ENCODE assay signal across 22 cellular contexts in genomic region chr5:37988454-37989046, GRCh38.
"Had no signal": no experiment of that assay in that cellular context is flagged by ENCODE, and none has a peak within 500 bp of the region (broad histone marks: within the 10 kb centered on the region; RNA-seq: fewer than 3 reads in every experiment).

No MANE protein-coding gene starts in this region.

- H3K27ac ChIP-seq: esophagus squamous epithelium, heart right ventricle, neural progenitor cell, parathyroid adenoma, right lobe of liver, thoracic aorta, tibial nerve, upper lobe of left lung had no signal

- H3K9ac ChIP-seq: neural progenitor cell, parathyroid adenoma had no signal

- H2AFZ ChIP-seq: neural progenitor cell, parathyroid adenoma had no signal

- DNase-seq: cortex of kidney; effector memory CD8-positive, alpha-beta T cell; erythroblast; esophagus squamous epithelium; foreskin melanocyte; glutamatergic neuron; heart right ventricle; hippocampal formation; left cardiac atrium; mesendoderm; midbrain; naive thymus-derived CD4-positive, alpha-beta T cell; right lobe of liver; small intestine; stimulated activated CD4-positive, alpha-beta T cell treated with anti-CD3 and anti-CD28 coated beads, Interleukin-15, amount 100 ng/mL, for 24 hours; stimulated activated CD4-positive, alpha-beta T cell treated with anti-CD3 and anti-CD28 coated beads, Interleukin-2, amount 100 ng/mL, for 48 hours; stimulated activated naive B cell treated with anti-CD40 and anti-IgM and Interleukin-4, amounts not matched to agents 10 μg/mL and 1 μg/mL and 100 μg/mL, for 72 hours; upper lobe of left lung had no signal

- H3K4me1 ChIP-seq: neural progenitor cell, parathyroid adenoma, right lobe of liver, tibial nerve, upper lobe of left lung had no signal

- H3K4me3 ChIP-seq: esophagus squamous epithelium, heart right ventricle, neural progenitor cell, right lobe of liver, thoracic aorta, tibial nerve, upper lobe of left lung had no signal

- H3K27me3 ChIP-seq: esophagus squamous epithelium, heart right ventricle, neural progenitor cell, right lobe of liver, tibial nerve, upper lobe of left lung had no signal

- H3K4me2 ChIP-seq: neural progenitor cell had no signal

- H3K9me3 ChIP-seq: esophagus squamous epithelium, heart right ventricle, right lobe of liver, thoracic aorta, tibial nerve, upper lobe of left lung had no signal

- H3K36me3 ChIP-seq: esophagus squamous epithelium, heart right ventricle, neural progenitor cell, right lobe of liver, thoracic aorta, tibial nerve, upper lobe of left lung had no signal
